In the genomic region with DNA sequence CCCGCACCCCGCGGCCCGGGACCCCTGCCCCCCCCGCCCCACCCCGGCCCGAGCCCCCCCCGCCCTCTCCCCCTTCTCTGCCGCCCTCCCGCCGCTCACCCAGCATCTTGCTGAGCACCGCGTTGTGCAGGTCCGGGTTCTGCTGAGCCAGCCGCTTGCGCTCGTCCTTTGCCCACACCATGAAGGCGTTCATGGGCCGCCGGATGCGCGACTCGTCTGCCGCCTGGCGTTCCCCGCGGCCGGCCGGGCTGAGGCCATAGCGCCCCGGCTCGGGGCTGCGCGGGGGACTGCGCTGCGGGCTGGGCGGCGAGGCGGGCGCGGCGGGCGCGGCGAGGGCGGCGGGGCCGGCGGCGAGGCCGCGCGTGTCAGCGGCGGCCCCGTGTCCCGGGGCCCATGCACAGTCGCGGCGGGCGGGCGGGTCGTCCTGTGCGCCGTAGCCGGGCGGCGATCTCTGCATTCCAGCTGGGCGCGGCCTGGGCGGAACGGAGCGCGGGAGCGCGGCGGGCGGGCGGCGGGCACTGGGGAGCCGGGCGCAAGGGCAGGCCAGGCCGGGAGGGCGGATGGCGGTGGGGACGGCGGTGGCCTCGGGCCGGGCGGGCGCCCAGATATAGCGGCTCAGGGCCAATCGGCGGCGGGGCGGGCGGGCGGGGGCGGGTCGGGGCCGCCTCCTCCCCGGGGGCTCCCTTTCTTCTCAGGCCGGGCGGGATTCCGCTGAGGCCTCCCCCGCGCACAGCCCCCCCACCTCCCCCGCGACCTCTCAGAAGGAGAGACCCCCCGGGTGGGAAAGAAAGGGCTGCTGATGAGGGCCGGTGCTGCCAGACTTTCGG, we compare ENCODE assay signal across 8 cellular contexts. TPM values are rescaled to one million over a fixed set of nuclear protein-coding genes. Genes with fewer than 3 reads are reported as not detected.
DNase-seq lines count a peak whose midpoint lies in the region; ATAC-seq, FAIRE-seq and TF ChIP-seq lines count a peak whose summit lies in the region.

A gene (minus strand): TSS at position 580 of the 827 bp plus-strand sequence. CDS start 123 bp downstream, at position 457.

- H3K4me1 Mint-ChIP-seq in CD4-positive, alpha-beta T cell (ENCODE audit: low read depth), result peaks cover 16% of the 10 kb centered on the region

- in situ Hi-C loops in GM12878 (cut with MboI), result no loop called here

- peak; percentile 54 for ATAC-seq in CD4-positive, alpha-beta T cell (ENCODE audit: poor library complexity)
- ATAC-seq in GM12878 (peak; percentile 43), right lobe of liver (peak; percentile 11 to 42 (median 19)), GM21723 (IDR thresholded peaks at IDR 0.05; ENCODE audit: unreplicated experiment) (no peak), HG02840 (IDR thresholded peaks at IDR 0.05; ENCODE audit: low FRiP score, unreplicated experiment) (no peak)

- TF ChIP-seq EP300 in GM12878 (IDR thresholded peaks at IDR 0.05; ENCODE audit: borderline replicate concordance in 1 of 2, control insufficient read depth in 1 of 2, low read depth in 2 of 2, low read length in 2 of 2), result no peak

- 2% methylated on average over 11 of the region's 112 CpGs for WGBS in GM12878 (ENCODE audit: insufficient coverage, insufficient replicate concordance, low lambda C conversion rate, missing lambda C conversion rate)
- 7% methylated on average over 3 of the region's 112 CpGs for WGBS in right lobe of liver (ENCODE audit: insufficient coverage, low coverage, low lambda C conversion rate, missing lambda C conversion rate)

- no peaks in the 10 kb centered on the region for H3K9me2 ChIP-seq in Karpas-422 (replicated peaks; ENCODE audit: insufficient read depth, low read length)

- no peak within 1 kb of the TSS; the same call in 1 of the 2 replicates for H3K4me3 ChIP-seq in Karpas-422 (ENCODE audit: low read length)
- H3K4me3 ChIP-seq in GM12878, result no peak within 1 kb of the TSS
- H3K4me3 ChIP-seq in right lobe of liver, result peak within 1 kb of the TSS; percentile 17 to 41 (median 27)
- peak within 1 kb of the TSS in 1 of 2 donors; percentile 28 for H3K4me3 ChIP-seq in uterus

- TF ChIP-seq POLR2A in GM12878 (IDR thresholded peaks at IDR 0.05; ENCODE audit: low read depth, low read length) (0 out of 2 replicates have a peak, but pooled peaks have one; percentile 25), right lobe of liver (IDR thresholded peaks at IDR 0.05) (no peak), uterus (IDR thresholded peaks at IDR 0.05) (no peak)

- no peaks in the 10 kb centered on the region; the same call in 1 of the 2 replicates for H4K20me1 ChIP-seq in Karpas-422 (ENCODE audit: insufficient read depth, low read depth, low read length)
- H4K20me1 ChIP-seq in GM12878 (ENCODE audit: control insufficient read depth, insufficient read depth), result no peaks in the 10 kb centered on the region

- no peaks in the 10 kb centered on the region for H3K9me3 Mint-ChIP-seq in CD4-positive, alpha-beta T cell

- H3K27me3 ChIP-seq in CD4-positive, alpha-beta T cell (ENCODE audit: control insufficient read depth, insufficient read depth, low read length), result peaks cover 48% of the 10 kb centered on the region
- no peaks in the 10 kb centered on the region for H3K27me3 ChIP-seq in Karpas-422 (ENCODE audit: low read length)
- H3K27me3 ChIP-seq in GM12878 (replicated peaks in 1 of 2; ENCODE audit: control insufficient read depth in 2 of 2, insufficient read depth in 2 of 2, low read length in 1 of 2), result peaks cover 4 to 14% of the 10 kb centered on the region in 2 experiments; a peak in 3 of 4 replicates
- H3K27me3 ChIP-seq in right lobe of liver, result no peaks in the 10 kb centered on the region
- H3K27me3 ChIP-seq in uterus, result no peaks in the 10 kb centered on the region

- H3K4me1 ChIP-seq in Karpas-422 (ENCODE audit: low read length), result peaks cover 16% of the 10 kb centered on the region
- peaks cover 4% of the 10 kb centered on the region for H3K4me1 ChIP-seq in GM12878 (ENCODE audit: control insufficient read depth, insufficient read depth, low read length)
- no peaks in the 10 kb centered on the region for H3K4me1 ChIP-seq in right lobe of liver
- peaks cover 0 to 14% of the 10 kb centered on the region in 2 donors for H3K4me1 ChIP-seq in uterus

- SMC1A ChIA-PET in GM12878 (lab: Charles Lee; ENCODE audit: uncharacterized antibody, unreplicated experiment), result no interaction called here

- DNase-seq in CD4-positive, alpha-beta T cell, result peak in 1 of 10 experiments; percentile 16
- DNase-seq in Karpas-422 (no peak), GM12878 (ENCODE audit: low read depth, low spot score) (no peak), right lobe of liver (peak in 1 of 3 donors; percentile 67), uterus (no peak), amniotic stem cell (lab: John Stamatoyannopoulos, UW) (no peak)

- peak; percentile 20; the same call in 1 of the 2 replicates for TF ChIP-seq RAD21 in GM12878 (IDR thresholded peaks at IDR 0.05; ENCODE audit: insufficient read depth, low read depth, low read length)

- H3K27me3 Mint-ChIP-seq in CD4-positive, alpha-beta T cell, result peaks cover 50% of the 10 kb centered on the region

- H3K36me3 Mint-ChIP-seq in CD4-positive, alpha-beta T cell (ENCODE audit: low read depth), result no peaks in the 10 kb centered on the region

- POLR2A ChIA-PET in CD4-positive, alpha-beta T cell (lab: Charles Lee), result interaction anchor here (1.6 kb wide), 1 partner anchor 13 kb away, joined by 5 read pairs; a partner anchor contains a TSS
- POLR2A ChIA-PET in GM12878 (lab: Charles Lee), result interaction anchor here (0.8 kb wide), 1 partner anchor 16 kb away, joined by 6 read pairs; no protein-coding TSS in a partner anchor

- no peak for TF ChIP-seq CTCF in CD4-positive, alpha-beta T cell (IDR thresholded peaks at IDR 0.05)
- TF ChIP-seq CTCF in GM12878 (IDR thresholded peaks at IDR 0.05 in 2 of 3, conservative IDR thresholded peaks at IDR 0.05 in 1 of 3; ENCODE audit: control insufficient read depth in 2 of 3, extremely low read depth in 1 of 3, insufficient read depth in 1 of 3, low read depth in 3 of 3, low read length in 3 of 3) (peak in 2 of 3 experiments; percentile 6 to 27; a peak in 2 of 6 replicates), right lobe of liver (IDR thresholded peaks at IDR 0.05) (no peak), uterus (IDR thresholded peaks at IDR 0.05) (no peak)

- FAIRE-seq in GM12878 (lab: Jason Lieb, UNC), result no peak

- H3K4me3 Mint-ChIP-seq in CD4-positive, alpha-beta T cell, result peak within 1 kb of the TSS; percentile 74

- CTCF ChIA-PET in CD4-positive, alpha-beta T cell (lab: Charles Lee), result no interaction called here
- CTCF ChIA-PET in GM12878 (lab: Yijun Ruan, JAX), result no interaction called here

- no peaks in the 10 kb centered on the region for H3K9me3 ChIP-seq in CD4-positive, alpha-beta T cell (ENCODE audit: control insufficient read depth, low read length)
- H3K9me3 ChIP-seq in Karpas-422 (ENCODE audit: low read length) (no peaks in the 10 kb centered on the region), GM12878 (replicated peaks; ENCODE audit: control insufficient read depth, insufficient read depth, low read length) (no peaks in the 10 kb centered on the region), right lobe of liver (no peaks in the 10 kb centered on the region), uterus (no peaks in the 10 kb centered on the region)

- no peak within 1 kb of the TSS for H3K27ac ChIP-seq in CD4-positive, alpha-beta T cell (ENCODE audit: low read depth, low read length)
- H3K27ac ChIP-seq in Karpas-422 (ENCODE audit: low read length) (no peak within 1 kb of the TSS), GM12878 (ENCODE audit: control insufficient read depth, insufficient read depth) (no peak within 1 kb of the TSS), right lobe of liver (peak within 1 kb of the TSS in 1 of 3 donors; percentile 67), uterus (peak within 1 kb of the TSS; percentile 68 to 71)

- intact Hi-C loops in CD4-positive, alpha-beta T cell (cut with DNase I, micrococcal nuclease), result no loop called here
- intact Hi-C loops in GM12878 (cut with micrococcal nuclease; ENCODE audit: unreplicated experiment), result no loop called here
- intact Hi-C loops in right lobe of liver (cut with DNase I), result no loop called here
- intact Hi-C loops in uterus (cut with DNase I; ENCODE audit: low total_unique reads), result no loop called here

- BruUV-seq in GM12878 (replicated peaks; lab: Mats Ljungman, UMichigan), result TSS peak; percentile 94

- peak within 1 kb of the TSS; percentile 58 for H3K4me2 ChIP-seq in Karpas-422 (ENCODE audit: low read depth, low read length, poor library complexity, severe bottlenecking)
- peak within 1 kb of the TSS; percentile 42 for H3K4me2 ChIP-seq in GM12878 (ENCODE audit: control insufficient read depth, insufficient read depth)

- no peak within 1 kb of the TSS for H2AFZ ChIP-seq in Karpas-422 (ENCODE audit: low read length)
- no peak within 1 kb of the TSS for H2AFZ ChIP-seq in GM12878 (ENCODE audit: control insufficient read depth, low read depth, low read length)

- H3K79me2 ChIP-seq in Karpas-422 (ENCODE audit: low read length), result no peaks in the 10 kb centered on the region
- H3K79me2 ChIP-seq in GM12878 (ENCODE audit: control insufficient read depth, insufficient read depth, low read length), result no peaks in the 10 kb centered on the region

- H3K9ac ChIP-seq in Karpas-422 (ENCODE audit: low read length) (peak within 1 kb of the TSS; percentile 23; the same call in 1 of the 2 replicates), GM12878 (ENCODE audit: control insufficient read depth, insufficient read depth, low read length) (no peak within 1 kb of the TSS)

- H3K27ac Mint-ChIP-seq in CD4-positive, alpha-beta T cell, result no peak within 1 kb of the TSS

- RAD21 ChIA-PET in GM12878 (lab: Charles Lee; ENCODE audit: unreplicated experiment), result no interaction called here

- H3K36me3 ChIP-seq in Karpas-422 (ENCODE audit: insufficient read depth, low read length) (no peaks in the 10 kb centered on the region), GM12878 (ENCODE audit: control insufficient read depth in 2 of 2, insufficient read depth in 2 of 2, low read length in 1 of 2) (no peaks in the 10 kb centered on the region), right lobe of liver (no peaks in the 10 kb centered on the region), uterus (no peaks in the 10 kb centered on the region)

RNA-seq across cellular contexts. Expression of the gene that starts here (rescaled TPM):
- not detected for total RNA-seq in CD4-positive, alpha-beta T cell
- total RNA-seq in Karpas-422 (2014; rRNA removed; shearing (Covaris generic); ENCODE audit: low replicate concordance), result not detected in 2 replicates
- total RNA-seq in GM12878 (2013; cell fraction: nucleolus; rRNA removed), result 25.0 and 25.2 TPM in 2 replicates
- 0.16 and 0.28 TPM in 2 replicates for total RNA-seq in GM12878 (2014; rRNA removed)
- 0.09 TPM in 2 replicates for total RNA-seq in GM12878 (2014; rRNA removed; fragmentation: Illumina TruSeq; extraction: Trizol)
- 5.6 TPM in 2 replicates for total RNA-seq in GM12878 (2021)
- 0.13 TPM for polyA plus RNA-seq in GM12878 (2011; ENCODE audit: low read depth)
- 0.24 and 0.53 TPM in 2 replicates for polyA plus RNA-seq in GM12878 (2011; rRNA removed)
- 1.7 and 2.7 TPM in 2 replicates for polyA plus RNA-seq in GM12878 (2011; cell fraction: cytosol; rRNA removed)
- 6.0 and 7.2 TPM in 2 replicates for polyA plus RNA-seq in GM12878 (2011; cell fraction: nucleus; rRNA removed)
- polyA plus RNA-seq in GM12878 (2012), result 1.3 and 2.5 TPM in 2 replicates
- polyA plus RNA-seq in GM12878 (2014; fragmentation: Illumina TruSeq; extraction: Trizol), result not detected in 2 replicates
- polyA plus RNA-seq in GM12878 (2014; fragmentation: Nextera tagmentation; extraction: Ambion mirVana), result under 1 TPM; 0.05 TPM
- 2.1 and 2.2 TPM in 2 replicates for polyA plus RNA-seq in GM12878 (2014; rRNA removed)
- not detected for polyA plus RNA-seq in GM12878 (2016; fragmentation: Nextera tagmentation; extraction: Ambion mirVana)
- 0.37 and 0.46 TPM in 2 replicates for polyA minus RNA-seq in GM12878 (2011; rRNA and poly(A)+ RNA removed)
- 5.1 and 8.3 TPM in 2 replicates for polyA minus RNA-seq in GM12878 (2011; cell fraction: cytosol; rRNA and poly(A)+ RNA removed)
- 1.6 and 3.3 TPM in 2 replicates for polyA minus RNA-seq in GM12878 (2011; cell fraction: nucleus; rRNA and poly(A)+ RNA removed)
- 1 to 10 TPM; 4.1 to 7.8 (median 5.6) TPM for total RNA-seq in right lobe of liver
- total RNA-seq in uterus, result 100 to 1,000 TPM in 1 of 4 donors, 10 to 100 TPM in 2, 1 to 10 TPM in 1; 6.7 to 116 (median 19.1) TPM

Comparison
In these comparisons a context has a peak if more than half of its experiments do, and no peak if none do; other contexts are left out.
1. Peak in ATAC-seq in CD4-positive, alpha-beta T cell; RNA of the gene not detected or under 1 TPM.
2. ATAC-seq: peak in GM12878 (single experiment) and right lobe of liver (4 of 4); none in GM21723 (single experiment) and HG02840 (single experiment).
3. H3K27ac ChIP-seq: peak in uterus (2 of 2); none in CD4-positive, alpha-beta T cell (single experiment), Karpas-422 (single experiment) and GM12878 (single experiment).
4. CTCF ChIP-seq: peak in GM12878 (2 of 3); none in CD4-positive, alpha-beta T cell (single experiment), right lobe of liver (0 of 4) and uterus (0 of 4).
5. H3K4me3 ChIP-seq: peak in right lobe of liver (3 of 3); none in Karpas-422 (single experiment) and GM12878 (single experiment).